In genomic region chr2:189046275-189046674, GRCh38 we compare ENCODE assay signal across 23 cellular contexts.
"Had no signal": no experiment of that assay in that cellular context is flagged by ENCODE, and none has a peak within 500 bp of the region (broad histone marks: within the 10 kb centered on the region; RNA-seq: fewer than 3 reads in every experiment).

No MANE protein-coding gene starts in this region.

- H3K4me3 ChIP-seq: colonic mucosa, gastroesophageal sphincter, left ventricle myocardium inferior, lower lobe of right lung, psoas muscle, tibial artery, upper lobe of left lung, uterus had no signal

- H3K9me3 ChIP-seq: colonic mucosa, gastroesophageal sphincter, left ventricle myocardium inferior, lower lobe of right lung, psoas muscle, tibial artery, upper lobe of left lung, uterus had no signal

- H3K27ac Mint-ChIP-seq: immature natural killer cell, memory B cell, naive B cell, nephron had no signal

- H3K27me3 ChIP-seq: colonic mucosa, gastroesophageal sphincter, tibial artery, upper lobe of left lung, uterus had no signal

- DNase-seq: cerebellar nuclear complex; colonic mucosa; dermis blood vessel endothelial cell; erythroblast; glutamatergic neuron; immature natural killer cell; kidney; left cardiac atrium; left ventricle myocardium inferior; lower lobe of right lung; naive B cell; occipital lobe; psoas muscle; retina; stimulated activated CD4-positive, alpha-beta T cell treated with anti-CD3 and anti-CD28 coated beads, Interleukin-12 subunit alpha, Interleukin-12 subunit beta, amount 100 ng/mL, for 4 hours; stimulated activated naive CD4-positive, alpha-beta T cell treated with Interleukin-2 at 50 U/mL for 16 hours; tibial artery; upper lobe of left lung; uterus had no signal

- H3K9me3 Mint-ChIP-seq: memory B cell, naive B cell, nephron had no signal

- H3K4me3 Mint-ChIP-seq: immature natural killer cell, memory B cell, naive B cell, nephron had no signal

- H3K36me3 Mint-ChIP-seq: immature natural killer cell, memory B cell, naive B cell had no signal

- H3K36me3 ChIP-seq: colonic mucosa, lower lobe of right lung, uterus had no signal

- H3K27ac ChIP-seq: colonic mucosa, gastroesophageal sphincter, left ventricle myocardium inferior, lower lobe of right lung, psoas muscle, tibial artery, upper lobe of left lung, uterus had no signal

- ATAC-seq: gastroesophageal sphincter, left cardiac atrium, lower lobe of right lung, psoas muscle, sciatic nerve had no signal

- H3K27me3 Mint-ChIP-seq: memory B cell, naive B cell had no signal

- H3K4me1 Mint-ChIP-seq: immature natural killer cell, naive B cell had no signal

- H3K4me1 ChIP-seq: colonic mucosa, gastroesophageal sphincter, left ventricle myocardium inferior, lower lobe of right lung, psoas muscle, tibial artery, upper lobe of left lung, uterus had no signal
